Comparison of ENCODE assay signal across 3 cellular contexts in the genomic region with DNA sequence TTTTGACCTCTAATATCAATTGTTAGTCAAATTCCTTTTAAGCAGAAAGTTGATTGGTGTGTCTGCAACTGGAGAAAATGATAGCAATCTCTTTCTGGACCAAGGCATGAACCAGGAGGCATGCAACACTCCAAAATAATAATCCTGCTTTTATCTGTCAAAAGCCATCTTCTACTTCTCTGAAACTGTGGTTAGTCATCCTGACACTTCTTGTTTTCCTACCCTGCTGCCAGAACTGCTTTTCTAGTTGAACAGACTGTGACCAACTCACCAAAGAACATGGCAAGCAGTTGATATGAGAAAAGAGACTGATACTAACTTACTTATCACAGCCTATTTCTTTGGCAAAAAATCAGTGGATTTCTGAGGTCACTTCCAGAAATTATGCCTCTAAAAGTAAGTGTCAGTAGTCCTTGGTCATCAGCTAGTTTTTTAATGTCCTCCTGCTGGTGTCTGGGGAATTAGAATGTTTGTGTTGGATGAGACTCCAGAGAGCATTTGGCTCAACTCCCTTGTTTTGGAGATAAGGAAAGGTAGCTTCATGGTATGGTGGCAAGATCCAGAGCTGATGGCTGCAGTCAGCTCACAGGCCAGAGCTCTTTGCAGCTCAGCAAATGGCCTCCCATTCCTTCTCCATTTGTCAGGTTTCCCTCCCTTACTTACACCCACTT.
TF ChIP-seq lines count a peak whose summit lies in the region.

No MANE protein-coding gene starts in this region.

TF ChIP-seq in liver, 16 proteins besides CTCF, POLR2A, EP300 and RAD21:
- TF ChIP-seq HNF4G (IDR thresholded peaks at IDR 0.05) = no peak
- TF ChIP-seq RXRA (IDR thresholded peaks at IDR 0.05) = no peak
- TF ChIP-seq GABPA (IDR thresholded peaks at IDR 0.05 in 1 of 2, conservative IDR thresholded peaks at IDR 0.05 in 1 of 2) = no peak
- peak; percentile 26 for TF ChIP-seq NR2F2 (IDR thresholded peaks at IDR 0.05)
- peak in 1 of 2 donors; percentile 8 for TF ChIP-seq HNF4A (conservative IDR thresholded peaks at IDR 0.05)
- TF ChIP-seq YY1 (IDR thresholded peaks at IDR 0.05) = no peak
- no peak for TF ChIP-seq FOXA2 (IDR thresholded peaks at IDR 0.05)
- TF ChIP-seq, protein P1, sequence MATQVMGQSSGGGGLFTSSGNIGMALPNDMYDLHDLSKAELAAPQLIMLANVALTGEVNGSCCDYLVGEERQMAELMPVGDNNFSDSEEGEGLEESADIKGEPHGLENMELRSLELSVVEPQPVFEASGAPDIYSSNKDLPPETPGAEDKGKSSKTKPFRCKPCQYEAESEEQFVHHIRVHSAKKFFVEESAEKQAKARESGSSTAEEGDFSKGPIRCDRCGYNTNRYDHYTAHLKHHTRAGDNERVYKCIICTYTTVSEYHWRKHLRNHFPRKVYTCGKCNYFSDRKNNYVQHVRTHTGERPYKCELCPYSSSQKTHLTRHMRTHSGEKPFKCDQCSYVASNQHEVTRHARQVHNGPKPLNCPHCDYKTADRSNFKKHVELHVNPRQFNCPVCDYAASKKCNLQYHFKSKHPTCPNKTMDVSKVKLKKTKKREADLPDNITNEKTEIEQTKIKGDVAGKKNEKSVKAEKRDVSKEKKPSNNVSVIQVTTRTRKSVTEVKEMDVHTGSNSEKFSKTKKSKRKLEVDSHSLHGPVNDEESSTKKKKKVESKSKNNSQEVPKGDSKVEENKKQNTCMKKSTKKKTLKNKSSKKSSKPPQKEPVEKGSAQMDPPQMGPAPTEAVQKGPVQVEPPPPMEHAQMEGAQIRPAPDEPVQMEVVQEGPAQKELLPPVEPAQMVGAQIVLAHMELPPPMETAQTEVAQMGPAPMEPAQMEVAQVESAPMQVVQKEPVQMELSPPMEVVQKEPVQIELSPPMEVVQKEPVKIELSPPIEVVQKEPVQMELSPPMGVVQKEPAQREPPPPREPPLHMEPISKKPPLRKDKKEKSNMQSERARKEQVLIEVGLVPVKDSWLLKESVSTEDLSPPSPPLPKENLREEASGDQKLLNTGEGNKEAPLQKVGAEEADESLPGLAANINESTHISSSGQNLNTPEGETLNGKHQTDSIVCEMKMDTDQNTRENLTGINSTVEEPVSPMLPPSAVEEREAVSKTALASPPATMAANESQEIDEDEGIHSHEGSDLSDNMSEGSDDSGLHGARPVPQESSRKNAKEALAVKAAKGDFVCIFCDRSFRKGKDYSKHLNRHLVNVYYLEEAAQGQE (IDR thresholded peaks at IDR 0.05) = no peak
- TF ChIP-seq JUND (IDR thresholded peaks at IDR 0.05) = no peak

TF ChIP-seq in HepG2, 621 proteins besides CTCF, POLR2A, EP300 and RAD21:
- TF ChIP-seq GATA4 (IDR thresholded peaks at IDR 0.05; ENCODE audit: borderline replicate concordance, low read depth) = no peak
- TF ChIP-seq ZNF607 (CRISPR knock-in tag; IDR thresholded peaks at IDR 0.05; ENCODE audit: borderline replicate concordance) = no peak
- TF ChIP-seq KLF15 (CRISPR knock-in tag; IDR thresholded peaks at IDR 0.05; ENCODE audit: borderline replicate concordance) = no peak
- TF ChIP-seq CHCHD3 (CRISPR knock-in tag; IDR thresholded peaks at IDR 0.05) = no peak
- no peak for TF ChIP-seq MAFG (CRISPR knock-in tag; IDR thresholded peaks at IDR 0.05)
- no peak for TF ChIP-seq ZNF530 (CRISPR knock-in tag; IDR thresholded peaks at IDR 0.05; ENCODE audit: low read depth)
- no peak for TF ChIP-seq SP4 (CRISPR knock-in tag; IDR thresholded peaks at IDR 0.05)
- TF ChIP-seq ZNF383 (CRISPR knock-in tag; IDR thresholded peaks at IDR 0.05; ENCODE audit: borderline replicate concordance) = no peak
- no peak for TF ChIP-seq ZNF558 (CRISPR knock-in tag; IDR thresholded peaks at IDR 0.05; ENCODE audit: borderline replicate concordance)
- no peak for TF ChIP-seq BCL6 (CRISPR knock-in tag; IDR thresholded peaks at IDR 0.05)
- TF ChIP-seq ARNTL (CRISPR knock-in tag; IDR thresholded peaks at IDR 0.05) = no peak
- TF ChIP-seq HMGXB3 (CRISPR knock-in tag; IDR thresholded peaks at IDR 0.05; ENCODE audit: borderline replicate concordance) = no peak
- no peak for TF ChIP-seq KMT2A (CRISPR knock-in tag; IDR thresholded peaks at IDR 0.05)

TF ChIP-seq in SK-N-SH, 30 proteins besides CTCF, POLR2A, EP300 and RAD21:
- TF ChIP-seq FOXM1 (IDR thresholded peaks at IDR 0.05; ENCODE audit: low read depth) = no peak
- no peak for TF ChIP-seq RCOR1 (IDR thresholded peaks at IDR 0.05; ENCODE audit: low read length)
- 0 out of 2 replicates have a peak, but pooled peaks have one; percentile 20 for TF ChIP-seq PBX3 (IDR thresholded peaks at IDR 0.05)
- TF ChIP-seq GABPA (IDR thresholded peaks at IDR 0.05; ENCODE audit: low read depth) = no peak
- no peak for TF ChIP-seq USF1 (IDR thresholded peaks at IDR 0.05; ENCODE audit: borderline replicate concordance, low read depth)
- TF ChIP-seq NFIC (IDR thresholded peaks at IDR 0.05; ENCODE audit: borderline replicate concordance) = no peak
- TF ChIP-seq ZBTB33 (IDR thresholded peaks at IDR 0.05; ENCODE audit: borderline replicate concordance, low read depth) = no peak
- TF ChIP-seq RXRA (IDR thresholded peaks at IDR 0.05; ENCODE audit: borderline replicate concordance, low read depth) = no peak
- 0 out of 2 replicates have a peak, but pooled peaks have one; percentile 5 for TF ChIP-seq GATA2 (CRISPR knock-in tag; IDR thresholded peaks at IDR 0.05)
- no peak for TF ChIP-seq FOXJ3 (CRISPR knock-in tag; IDR thresholded peaks at IDR 0.05)
- no peak; the same call in 1 of the 2 replicates for TF ChIP-seq MXI1 (IDR thresholded peaks at IDR 0.05; ENCODE audit: low read depth, low read length)
- no peak for TF ChIP-seq POLR2AphosphoS5 (IDR thresholded peaks at IDR 0.05; ENCODE audit: low read depth, low read length)
- no peak for TF ChIP-seq RFX5 (IDR thresholded peaks at IDR 0.05; ENCODE audit: low read length)
- no peak for TF ChIP-seq TAF1 (IDR thresholded peaks at IDR 0.05; ENCODE audit: borderline replicate concordance, low read depth, low read length)
- TF ChIP-seq, protein P2, sequence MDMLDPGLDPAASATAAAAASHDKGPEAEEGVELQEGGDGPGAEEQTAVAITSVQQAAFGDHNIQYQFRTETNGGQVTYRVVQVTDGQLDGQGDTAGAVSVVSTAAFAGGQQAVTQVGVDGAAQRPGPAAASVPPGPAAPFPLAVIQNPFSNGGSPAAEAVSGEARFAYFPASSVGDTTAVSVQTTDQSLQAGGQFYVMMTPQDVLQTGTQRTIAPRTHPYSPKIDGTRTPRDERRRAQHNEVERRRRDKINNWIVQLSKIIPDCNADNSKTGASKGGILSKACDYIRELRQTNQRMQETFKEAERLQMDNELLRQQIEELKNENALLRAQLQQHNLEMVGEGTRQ (IDR thresholded peaks at IDR 0.05; ENCODE audit: borderline replicate concordance, low read depth, low read length) = no peak
